In the genomic region with DNA sequence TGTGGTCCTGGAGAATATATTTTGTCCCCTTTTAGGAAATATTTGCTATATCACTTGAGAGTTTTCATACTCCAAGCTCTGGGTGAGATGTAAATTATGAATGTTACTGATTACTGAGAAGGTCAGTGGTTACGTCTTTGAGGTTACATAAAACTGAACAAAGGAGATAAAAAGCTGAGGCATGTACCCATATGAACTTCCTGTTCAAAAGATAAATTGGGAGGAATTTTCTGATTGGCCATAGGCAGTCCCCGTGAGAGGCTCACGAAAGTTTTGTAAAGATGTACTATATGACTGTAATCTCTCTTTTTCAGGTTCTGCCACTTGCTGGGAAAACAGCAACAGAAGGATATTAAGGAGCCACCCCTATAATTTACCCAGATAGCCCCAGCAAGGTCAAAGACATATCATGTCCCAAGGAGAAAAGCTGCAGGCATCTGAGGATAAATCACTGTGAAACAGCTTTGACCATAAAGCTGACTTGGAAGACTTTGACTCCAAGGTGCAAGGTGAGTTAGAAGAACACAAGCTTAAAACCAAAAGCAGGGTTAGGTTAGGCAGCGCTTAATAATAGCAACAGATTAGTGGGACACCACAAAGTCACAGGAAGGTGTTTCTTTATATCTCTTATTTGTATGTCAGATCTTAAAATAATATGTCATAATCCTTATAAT, we compare ENCODE assay signal across 33 cellular contexts.
"Had no signal": no experiment of that assay in that cellular context is flagged by ENCODE, and none has a peak within 500 bp of the region (broad histone marks: within the 10 kb centered on the region; RNA-seq: fewer than 3 reads in every experiment).

No MANE protein-coding gene starts in this region.

- H3K36me3 ChIP-seq: adrenal gland, MG63 had no signal

- H2AFZ ChIP-seq: PC-9 had no signal

- H3K4me2 ChIP-seq: PC-9 had no signal

- H3K9me3 ChIP-seq: adrenal gland, MG63 had no signal

- ATAC-seq: activated CD8-positive, alpha-beta memory T cell treated with anti-CD3 and anti-CD28 coated beads, Interleukin-2, amount 10 ng/mL, durations not matched to agents 7 days and 5 days; Right ventricle myocardium inferior had no signal

- H3K4me3 ChIP-seq: adrenal gland, MG63, PC-9 had no signal

- H3K4me1 ChIP-seq: adrenal gland had no signal

- H3K27me3 ChIP-seq: adrenal gland, MG63 had no signal

- H3K27ac ChIP-seq: adrenal gland, PC-9, RWPE1, VCaP had no signal

- DNase-seq: activated B cell treated with CpG ODN at 0.5 μM for 24 hours; activated CD4-positive, alpha-beta memory T cell treated with anti-CD3 and anti-CD28 coated beads, Interleukin-2, amount 10 ng/mL, durations not matched to agents 7 days and 5 days; activated CD4-positive, alpha-beta T cell treated with anti-CD3 and anti-CD28 coated beads for 1 hour; activated CD4-positive, alpha-beta T cell treated with anti-CD3 and anti-CD28 coated beads for 48 hours; activated CD8-positive, alpha-beta memory T cell treated with anti-CD3 and anti-CD28 coated beads for 24 hours; activated CD8-positive, alpha-beta memory T cell treated with anti-CD3 and anti-CD28 coated beads, Interleukin-2, amount 10 ng/mL, durations not matched to agents 7 days and 5 days; activated CD8-positive, alpha-beta memory T cell treated with anti-CD3 and anti-CD28 coated beads, Interleukin-2, amount 50 U/mL, for 48 hours; activated effector memory CD4-positive, alpha-beta T cell treated with Interleukin-2 at 50 U/mL for 16 hours; activated naive CD4-positive, alpha-beta T cell treated with anti-CD3 and anti-CD28 coated beads, Interleukin-2, amount 50 U/mL, for 16 hours; activated naive CD8-positive, alpha-beta T cell treated with anti-CD3 and anti-CD28 coated beads, Interleukin-2, amount 10 ng/mL, durations not matched to agents 7 days and 5 days; activated T-cell treated with anti-CD3 and anti-CD28 coated beads, Interleukin-2, amount 50 U/mL, for 48 hours; adrenal gland; anterior cingulate cortex; central memory CD4-positive, alpha-beta T cell; Karpas-422; MG63; NCI-H1048; NCI-H1105 treated with DMSO at 0.1 percent for 48 hours; NCI-H1436; NCI-H1694; NCI-H1930; NCI-H2081 treated with DMSO at 0.1 percent for 48 hours; NCI-H510A; NCI-H526; NCI-H748 treated with DMSO at 0.1 percent for 48 hours; NK-92 treated with Interleukin-12 subunit alpha and Interleukin-12 subunit beta, amount 100 ng/mL, for 24 hours; PC-9; SW 1271; T-helper 1 cell; T-helper 9 cell had no signal
